In genomic region chr2:119760876-119761275, GRCh38 we compare ENCODE assay signal across 8 cellular contexts. TPM values are rescaled to one million over a fixed set of nuclear protein-coding genes. Genes with fewer than 3 reads are reported as not detected.
DNase-seq lines count a peak whose midpoint lies in the region; ATAC-seq and TF ChIP-seq lines count a peak whose summit lies in the region.

No MANE protein-coding gene starts in this region.

- no peaks in the 10 kb centered on the region for H3K36me3 ChIP-seq in iPS-20b (ENCODE audit: insufficient read depth, low read depth, low read length)
- no peaks in the 10 kb centered on the region for H3K36me3 ChIP-seq in suprapubic skin

- no peak for ATAC-seq in HG03520 (IDR thresholded peaks at IDR 0.05; ENCODE audit: unreplicated experiment)

- no peaks in the 10 kb centered on the region for H3K9me3 ChIP-seq in iPS-20b (ENCODE audit: insufficient read depth, low read depth, low read length)
- H3K9me3 ChIP-seq in suprapubic skin = no peaks in the 10 kb centered on the region

- no peak for TF ChIP-seq EP300 in suprapubic skin (IDR thresholded peaks at IDR 0.05)

- WGBS in suprapubic skin = 5% methylated on average over 5 of the region's 5 CpGs

- no peak for TF ChIP-seq CTCF in CD14-positive monocyte (IDR thresholded peaks at IDR 0.05)
- no peak for TF ChIP-seq CTCF in HFF-Myc (IDR thresholded peaks at IDR 0.05; ENCODE audit: low read depth, low read length, missing control alignments)
- no peak for TF ChIP-seq CTCF in suprapubic skin (IDR thresholded peaks at IDR 0.05)

- H3K27me3 ChIP-seq in iPS-20b (ENCODE audit: insufficient read depth, low read length) (no peaks in the 10 kb centered on the region), suprapubic skin (no peaks in the 10 kb centered on the region)

- H3K4me1 Mint-ChIP-seq in CD14-positive monocyte = peaks cover 37% of the 10 kb centered on the region
- peaks cover 49% of the 10 kb centered on the region for H3K4me1 Mint-ChIP-seq in activated T-helper 2 cell treated with anti-CD3 and anti-CD28 coated beads, Interferon-gamma antibody, Interleukin-2, Interleukin-4, amounts not matched to agents 10 μg/mL and 5 μg/mL and 100 μg/mL, durations not matched to agents 14 hours and 24 hours and 36 hours (ENCODE audit: low read depth)

- H3K36me3 Mint-ChIP-seq in CD14-positive monocyte = peaks cover 0 to 5% of the 10 kb centered on the region in 2 donors
- peaks cover 7% of the 10 kb centered on the region for H3K36me3 Mint-ChIP-seq in activated T-helper 2 cell treated with anti-CD3 and anti-CD28 coated beads, Interferon-gamma antibody, Interleukin-2, Interleukin-4, amounts not matched to agents 10 μg/mL and 5 μg/mL and 100 μg/mL, durations not matched to agents 14 hours and 24 hours and 36 hours (ENCODE audit: low read depth)

- DNase-seq in CD14-positive monocyte (ENCODE audit: low spot score) (no peak), HFF-Myc (ENCODE audit: extremely low read depth, low read depth) (no peak), suprapubic skin (ENCODE audit: low spot score in 2 of 2) (no peak), kidney glomerular epithelial cell (lab: John Stamatoyannopoulos, UW) (no peak), NCI-H1105 (lab: John Stamatoyannopoulos, UW) (no peak)
- no peak for DNase-seq in activated T-helper 2 cell treated with anti-CD3 and anti-CD28 coated beads, Interferon-gamma antibody, Interleukin-2, Interleukin-4, amounts not matched to agents 10 μg/mL and 5 μg/mL and 100 μg/mL, durations not matched to agents 14 hours and 24 hours and 36 hours (ENCODE audit: low spot score)

- no peak for TF ChIP-seq POLR2A in suprapubic skin (IDR thresholded peaks at IDR 0.05)

- peak overlapping the region; percentile 89 to 90 for H3K4me3 Mint-ChIP-seq in CD14-positive monocyte
- peak overlapping the region; percentile 89 for H3K4me3 Mint-ChIP-seq in activated T-helper 2 cell treated with anti-CD3 and anti-CD28 coated beads, Interferon-gamma antibody, Interleukin-2, Interleukin-4, amounts not matched to agents 10 μg/mL and 5 μg/mL and 100 μg/mL, durations not matched to agents 14 hours and 24 hours and 36 hours (ENCODE audit: low read depth)

- H3K27ac ChIP-seq in iPS-20b (ENCODE audit: low read length) (peak overlapping the region; percentile 50), suprapubic skin (no peak overlapping the region)

- H3K27me3 Mint-ChIP-seq in CD14-positive monocyte (ENCODE audit: low read depth in 3 of 3) = no peaks in the 10 kb centered on the region
- no peaks in the 10 kb centered on the region for H3K27me3 Mint-ChIP-seq in activated T-helper 2 cell treated with anti-CD3 and anti-CD28 coated beads, Interferon-gamma antibody, Interleukin-2, Interleukin-4, amounts not matched to agents 10 μg/mL and 5 μg/mL and 100 μg/mL, durations not matched to agents 14 hours and 24 hours and 36 hours (ENCODE audit: low read depth)

- peaks cover 0 to 4% (median 0%) of the 10 kb centered on the region in 7 donors for H3K9me3 Mint-ChIP-seq in CD14-positive monocyte
- H3K9me3 Mint-ChIP-seq in activated T-helper 2 cell treated with anti-CD3 and anti-CD28 coated beads, Interferon-gamma antibody, Interleukin-2, Interleukin-4, amounts not matched to agents 10 μg/mL and 5 μg/mL and 100 μg/mL, durations not matched to agents 14 hours and 24 hours and 36 hours = no peaks in the 10 kb centered on the region

- H3K4me1 ChIP-seq in iPS-20b (ENCODE audit: insufficient read depth, low read length) (peaks cover 24% of the 10 kb centered on the region), suprapubic skin (peaks cover 40% of the 10 kb centered on the region)

- intact Hi-C loops in CD14-positive monocyte (cut with micrococcal nuclease) = no loop called here
- intact Hi-C loops in activated T-helper 2 cell treated with anti-CD3 and anti-CD28 coated beads, Interferon-gamma antibody, Interleukin-2, Interleukin-4, amounts not matched to agents 10 μg/mL and 5 μg/mL and 100 μg/mL, durations not matched to agents 14 hours and 24 hours and 36 hours (cut with micrococcal nuclease) = loop anchor here (2.0 to 5.0 kb wide), 2 partner anchors 171 to 416 kb away; no protein-coding TSS in a partner anchor

- H3K9ac ChIP-seq in iPS-20b (ENCODE audit: low read depth, low read length) = peak overlapping the region; percentile 93

- peak overlapping the region; percentile 77 for H3K4me3 ChIP-seq in HFF-Myc (replicated peaks; ENCODE audit: low read depth, low read length)
- H3K4me3 ChIP-seq in iPS-20b (ENCODE audit: low read length) = peak overlapping the region; percentile 94
- H3K4me3 ChIP-seq in suprapubic skin = peak overlapping the region; percentile 84

- H3K27ac Mint-ChIP-seq in CD14-positive monocyte = peak overlapping the region in 1 of 7 donors; percentile 2
- H3K27ac Mint-ChIP-seq in activated T-helper 2 cell treated with anti-CD3 and anti-CD28 coated beads, Interferon-gamma antibody, Interleukin-2, Interleukin-4, amounts not matched to agents 10 μg/mL and 5 μg/mL and 100 μg/mL, durations not matched to agents 14 hours and 24 hours and 36 hours = peak overlapping the region; percentile 72

RNA-seq across cellular contexts. Expression of gene PTPN4, which starts 1.2 kb away (rescaled TPM):
- 1 to 10 TPM; 5.7 to 6.7 TPM for polyA plus RNA-seq in CD14-positive monocyte
- 22.1 and 22.5 TPM in 2 replicates for total RNA-seq in activated T-helper 2 cell treated with anti-CD3 and anti-CD28 coated beads, Interferon-gamma antibody, Interleukin-2, Interleukin-4, amounts not matched to agents 10 μg/mL and 5 μg/mL and 100 μg/mL, durations not matched to agents 14 hours and 24 hours and 36 hours
- 10 to 100 TPM; 14.0 to 73.7 (median 36.7) TPM for total RNA-seq in suprapubic skin
